7 cellular contexts compared by ENCODE assay signal in genomic region chr5:109656829-109657228, GRCh38.
DNase-seq lines count a peak whose midpoint lies in the region; TF ChIP-seq lines count a peak whose summit lies in the region.

No MANE protein-coding gene starts in this region.

- peaks cover 3% of the 10 kb centered on the region for H3K27me3 Mint-ChIP-seq in nephron (ENCODE audit: low read depth)

- peak overlapping the region; percentile 17 to 71 (median 63) for H3K27ac Mint-ChIP-seq in nephron

- TF ChIP-seq CTCF in VCaP (conservative IDR thresholded peaks at IDR 0.05) (no peak), nephron (IDR thresholded peaks at IDR 0.05; ENCODE audit: unreplicated experiment in 3 of 3) (no peak), GM13977 (IDR thresholded peaks at IDR 0.05; ENCODE audit: extremely low read depth, insufficient read depth, missing control alignments) (no peak)

- peaks cover 65% of the 10 kb centered on the region for H3K4me1 Mint-ChIP-seq in nephron

- H3K36me3 Mint-ChIP-seq in nephron (ENCODE audit: low read depth), result no peaks in the 10 kb centered on the region

- peaks cover 2% of the 10 kb centered on the region for H3K9me3 Mint-ChIP-seq in nephron

- DNase-seq in HS-5 (ENCODE audit: low read depth) (peak; percentile 70), GM13977 (ENCODE audit: low spot score) (no peak), DMS53 treated with DMSO at 0.1 percent for 48 hours (lab: John Stamatoyannopoulos, UW; ENCODE audit: unreplicated experiment) (no peak), NCI-H1436 (lab: John Stamatoyannopoulos, UW) (no peak)
- DNase-seq in effector CD4-positive, alpha-beta T cell, result peak; percentile 33

- H3K27ac ChIP-seq in VCaP, result peak overlapping the region; percentile 18; the same call in 1 of the 2 replicates

- in situ Hi-C loops in GM13977 (cut with MboI; ENCODE audit: low pct_unique_long_range_greater_than_20kb, low sequenced_read_pairs, unreplicated experiment), result no loop called here

- H3K4me3 Mint-ChIP-seq in nephron, result no peak overlapping the region

Comparison
In these comparisons a context has a peak if more than half of its experiments do, and no peak if none do; other contexts are left out.
1. DNase-seq: peak in HS-5 (single experiment) and effector CD4-positive, alpha-beta T cell (single experiment); none in GM13977 (single experiment), DMS53 treated with DMSO at 0.1 percent for 48 hours (single experiment) and NCI-H1436 (single experiment).